17 cellular contexts compared by ENCODE assay signal in genomic region chr14:101189962-101190560, GRCh38.
A peak's percentile ranks its signal among the peaks of the same experiment; 100 is the strongest.
DNase-seq lines count a peak whose midpoint lies in the region; ATAC-seq and TF ChIP-seq lines count a peak whose summit lies in the region.
"Had no signal": no experiment of that assay in that cellular context is flagged by ENCODE, and none has a peak within 500 bp of the region (broad histone marks: within the 10 kb centered on the region; RNA-seq: fewer than 3 reads in every experiment).

No MANE protein-coding gene starts in this region.

- WGBS in sigmoid colon, 2 donors = 76 to 89% methylated on average over 3 of the region's 3 CpGs

- in situ Hi-C loops in brain microvascular endothelial cell (cut with HindIII; ENCODE audit: low pct_ligation_motif_present, low sequenced_read_pairs) = no loop called here

- H3K36me3 ChIP-seq in HEK293 (ENCODE audit: control insufficient read depth in 2 of 2, insufficient read depth in 1 of 2, low read length in 2 of 2) (no peaks in the 10 kb centered on the region), sigmoid colon (no peaks in the 10 kb centered on the region), brain microvascular endothelial cell (replicated peaks) (no peaks in the 10 kb centered on the region)

- H3K4me1 ChIP-seq in HEK293 (ENCODE audit: control insufficient read depth, insufficient read depth, low read length) = no peaks in the 10 kb centered on the region
- no peaks in the 10 kb centered on the region for H3K4me1 ChIP-seq in sigmoid colon
- H3K4me1 ChIP-seq: A549 had no signal

- POLR2A ChIA-PET in HEK293 (lab: Yijun Ruan, JAX) = no interaction called here

- no peak for TF ChIP-seq POLR2A in sigmoid colon (IDR thresholded peaks at IDR 0.05)

- CTCF ChIA-PET in HEK293 (lab: Yijun Ruan, JAX) = no interaction called here

- DNase-seq in activated CD8-positive, alpha-beta memory T cell treated with anti-CD3 and anti-CD28 coated beads for 24 hours = peak; percentile 4
- no peak for DNase-seq in activated CD8-positive, alpha-beta memory T cell treated with anti-CD3 and anti-CD28 coated beads, Interleukin-2, amount 50 U/mL, for 4 hours
- peak; percentile 14 for DNase-seq in islet precursor cell
- peak; percentile 2 for DNase-seq in sigmoid colon
- DNase-seq in brain microvascular endothelial cell = no peak
- DNase-seq: AML-193, Calu3, DMS79 treated with DMSO at 0.1 percent for 48 hours, GOT3, H9 had no signal

- H3K4me3 ChIP-seq in HEK293 (ENCODE audit: low read depth, low read length) = no peak overlapping the region
- no peak overlapping the region for H3K4me3 ChIP-seq in sigmoid colon
- H3K4me3 ChIP-seq in brain microvascular endothelial cell (ENCODE audit: low read depth, low read length) = no peak overlapping the region
- H3K4me3 ChIP-seq: A549, GM12878, K562 had no signal

- ATAC-seq in GM19328 (IDR thresholded peaks at IDR 0.05; ENCODE audit: unreplicated experiment) = no peak
- ATAC-seq: A549; CD8-positive, alpha-beta T cell; GM12878; K562 had no signal

- TF ChIP-seq EP300 in sigmoid colon (IDR thresholded peaks at IDR 0.05) = no peak

- TF ChIP-seq CTCF in HEK293 (tag by site-specific recombination; IDR thresholded peaks at IDR 0.05) (no peak), sigmoid colon (IDR thresholded peaks at IDR 0.05) (no peak), brain microvascular endothelial cell (IDR thresholded peaks at IDR 0.05; ENCODE audit: low read depth, low read length, missing control alignments) (no peak)

- intact Hi-C loops in sigmoid colon (cut with DNase I) = loop anchor here (5.0 to 10.0 kb wide), 2 partner anchors 42 to 435 kb away; no protein-coding TSS in a partner anchor

- no peak overlapping the region for H3K27ac ChIP-seq in HEK293 (ENCODE audit: extremely low read depth, low read depth, low read length)
- H3K27ac ChIP-seq in sigmoid colon = no peak overlapping the region
- no peak overlapping the region for H3K27ac ChIP-seq in brain microvascular endothelial cell
- H3K27ac ChIP-seq: 22Rv1, A549 had no signal

- H3K27me3 ChIP-seq in sigmoid colon = no peaks in the 10 kb centered on the region
- no peaks in the 10 kb centered on the region for H3K27me3 ChIP-seq in brain microvascular endothelial cell (replicated peaks)

- no peaks in the 10 kb centered on the region for H3K9me3 ChIP-seq in HEK293 (ENCODE audit: control insufficient read depth, insufficient read depth, low read depth, low read length)
- no peaks in the 10 kb centered on the region for H3K9me3 ChIP-seq in sigmoid colon
- H3K9me3 ChIP-seq: A549 had no signal

TF ChIP-seq in HEK293, 187 proteins besides CTCF, POLR2A, EP300 and RAD21:
- TF ChIP-seq ZNF280C (tag by site-specific recombination; IDR thresholded peaks at IDR 0.05) (0 out of 2 replicates have a peak, but pooled peaks have one; percentile 41), SALL2 (tag by site-specific recombination; IDR thresholded peaks at IDR 0.05; ENCODE audit: borderline replicate concordance) (peak; percentile 50; the same call in 1 of the 2 replicates), ZBTB17 (tag by site-specific recombination; IDR thresholded peaks at IDR 0.05) (peak; percentile 98), ZNF266 (tag by site-specific recombination; IDR thresholded peaks at IDR 0.05; ENCODE audit: low read depth) (peak; percentile 22; the same call in 1 of the 2 replicates), ZNF366 (tag by site-specific recombination; conservative IDR thresholded peaks at IDR 0.05) (peak; percentile 98), ZNF629 (tag by site-specific recombination; IDR thresholded peaks at IDR 0.05) (no peak)

Comparison
In these comparisons a context has a peak if more than half of its experiments do, and no peak if none do; other contexts are left out.
1. DNase-seq: peak in activated CD8-positive, alpha-beta memory T cell treated with anti-CD3 and anti-CD28 coated beads for 24 hours (single experiment), islet precursor cell (single experiment) and sigmoid colon (single experiment); none in activated CD8-positive, alpha-beta memory T cell treated with anti-CD3 and anti-CD28 coated beads, Interleukin-2, amount 50 U/mL, for 4 hours (single experiment) and brain microvascular endothelial cell (single experiment).